Comparison of ENCODE assay signal across 15 cellular contexts in genomic region chr2:41872646-41873045, GRCh38.
DNase-seq lines count a peak whose midpoint lies in the region; ATAC-seq and TF ChIP-seq lines count a peak whose summit lies in the region.
"Had no signal": no experiment of that assay in that cellular context is flagged by ENCODE, and none has a peak within 500 bp of the region (broad histone marks: within the 10 kb centered on the region; RNA-seq: fewer than 3 reads in every experiment).

No MANE protein-coding gene starts in this region.

- no peak overlapping the region for H3K9ac ChIP-seq in SK-N-MC (ENCODE audit: insufficient read length)

- ATAC-seq in GM21528 (IDR thresholded peaks at IDR 0.05; ENCODE audit: low FRiP score, unreplicated experiment): no peak
- ATAC-seq: Right ventricle myocardium inferior had no signal

- no peak for TF ChIP-seq POLR2A in testis (IDR thresholded peaks at IDR 0.05)

- no peaks in the 10 kb centered on the region for H3K27me3 ChIP-seq in testis
- H3K27me3 ChIP-seq: ascending aorta had no signal

- 61 to 65% methylated on average over 3 of the region's 3 CpGs for WGBS in testis, 2 donors

- DNase-seq in GM12865 (ENCODE audit: low read depth): peak; percentile 38
- no peak for DNase-seq in SK-N-MC (ENCODE audit: low read depth, low spot score)
- DNase-seq in fibroblast of peridontal ligament (ENCODE audit: extremely low read depth): peak; percentile 10
- peak; percentile 7 for DNase-seq in testis
- no peak for DNase-seq in NCI-H1417 treated with DMSO at 0.1 percent for 48 hours (lab: John Stamatoyannopoulos, UW)
- DNase-seq in NCI-H510A (lab: John Stamatoyannopoulos, UW): no peak
- DNase-seq: activated CD8-positive, alpha-beta memory T cell treated with anti-CD3 and anti-CD28 coated beads, Interleukin-2, amount 50 U/mL, for 4 hours; DMS79; kidney; NCI-H1694 treated with DMSO at 0.1 percent for 48 hours; NCI-H446 treated with DMSO at 0.1 percent for 48 hours had no signal

- intact Hi-C loops in testis (cut with DNase I; ENCODE audit: low total_unique reads): loop anchor here (5.0 kb wide), 1 partner anchor 215 kb away; no protein-coding TSS in a partner anchor

- no peak for TF ChIP-seq CTCF in GM12865 (IDR thresholded peaks at IDR 0.05; ENCODE audit: insufficient read depth, low read depth, low read length, missing control alignments)
- no peak for TF ChIP-seq CTCF in testis (IDR thresholded peaks at IDR 0.05)

- H3K4me3 ChIP-seq in GM12865 (ENCODE audit: low read depth, low read length) (no peak overlapping the region), SK-N-MC (no peak overlapping the region; the same call in 1 of the 2 replicates), testis (no peak overlapping the region)
- H3K4me3 ChIP-seq: ascending aorta, thoracic aorta had no signal

- H3K36me3 ChIP-seq in SK-N-MC (ENCODE audit: insufficient read depth, low read length) (no peaks in the 10 kb centered on the region), testis (ENCODE audit: low read depth, missing control alignments) (no peaks in the 10 kb centered on the region)
- H3K36me3 ChIP-seq: ascending aorta, thoracic aorta had no signal

- peak overlapping the region; percentile 73 for H3K27ac ChIP-seq in SK-N-MC
- H3K27ac ChIP-seq in testis: peak overlapping the region in 1 of 2 donors; percentile 0
- H3K27ac ChIP-seq: ascending aorta, thoracic aorta had no signal

- peaks cover 26% of the 10 kb centered on the region for H3K4me1 ChIP-seq in testis

- H3K9me3 ChIP-seq in SK-N-MC (ENCODE audit: low read depth, low read length): no peaks in the 10 kb centered on the region
- no peaks in the 10 kb centered on the region for H3K9me3 ChIP-seq in testis
- H3K9me3 ChIP-seq: ascending aorta, thoracic aorta had no signal

Comparison
In these comparisons a context has a peak if more than half of its experiments do, and no peak if none do; other contexts are left out.
1. DNase-seq: peak in GM12865 (single experiment), fibroblast of peridontal ligament (single experiment) and testis (single experiment); none in SK-N-MC (single experiment), NCI-H1417 treated with DMSO at 0.1 percent for 48 hours (single experiment) and NCI-H510A (single experiment).